Comparison of ENCODE assay signal across 8 cellular contexts in the genomic region with DNA sequence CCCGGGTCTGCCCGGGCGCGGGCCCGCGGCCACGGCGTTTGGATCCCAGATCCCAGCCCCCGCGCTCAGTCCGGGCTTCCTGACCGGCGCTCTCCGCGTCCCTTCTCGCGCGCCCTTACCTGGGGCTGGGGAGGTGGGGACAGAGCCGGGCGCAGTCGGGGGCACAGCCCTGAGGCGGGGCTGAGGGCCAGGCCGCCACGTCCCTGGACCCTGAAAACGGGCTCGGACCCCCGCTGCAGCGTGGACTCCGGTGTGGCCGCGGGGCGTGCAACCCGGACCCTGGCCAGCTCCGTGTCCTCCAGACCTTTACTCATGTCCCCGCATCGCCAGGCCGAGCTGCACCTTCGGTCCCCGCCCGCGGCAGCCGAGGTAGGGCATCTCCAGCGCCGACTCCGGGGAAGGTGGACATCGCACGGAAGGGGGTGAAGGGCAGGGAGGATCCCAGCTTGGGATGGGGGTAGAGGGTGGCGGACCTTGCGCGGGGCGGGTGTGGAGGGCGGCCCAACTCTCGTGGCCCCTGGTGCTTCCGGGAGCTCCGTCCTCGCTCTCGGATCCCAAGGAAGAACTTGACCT. TPM values are rescaled to one million over a fixed set of nuclear protein-coding genes. Genes with fewer than 3 reads are reported as not detected.
DNase-seq lines count a peak whose midpoint lies in the region; ATAC-seq and TF ChIP-seq lines count a peak whose summit lies in the region.

No MANE protein-coding gene starts in this region.

- H3K4me1 Mint-ChIP-seq in IgD-negative memory B cell (peaks cover 6 to 10% (median 9%) of the 10 kb centered on the region in 3 donors), nephron (peaks cover 7% of the 10 kb centered on the region)

- peaks cover 16% of the 10 kb centered on the region for H3K36me3 ChIP-seq in BE2C

- H3K4me3 Mint-ChIP-seq in IgD-negative memory B cell = peak overlapping the region; percentile 71 to 87 (median 80)
- H3K4me3 Mint-ChIP-seq in nephron = peak overlapping the region; percentile 68 to 78 (median 72)

- H3K9me3 Mint-ChIP-seq in IgD-negative memory B cell = no peaks in the 10 kb centered on the region
- no peaks in the 10 kb centered on the region for H3K9me3 Mint-ChIP-seq in nephron

- no peak overlapping the region for H3K27ac Mint-ChIP-seq in IgD-negative memory B cell
- H3K27ac Mint-ChIP-seq in nephron = no peak overlapping the region

- peaks cover 1% of the 10 kb centered on the region for H3K36me3 Mint-ChIP-seq in IgD-negative memory B cell
- H3K36me3 Mint-ChIP-seq in nephron (ENCODE audit: low read depth) = peaks cover 21% of the 10 kb centered on the region

- H3K4me1 ChIP-seq in BE2C = peaks cover 6% of the 10 kb centered on the region

- H3K27me3 Mint-ChIP-seq in IgD-negative memory B cell = peaks cover 15% of the 10 kb centered on the region
- H3K27me3 Mint-ChIP-seq in nephron (ENCODE audit: low read depth) = peaks cover 41% of the 10 kb centered on the region

- no peak for ATAC-seq in HG03457 (IDR thresholded peaks at IDR 0.05; ENCODE audit: unreplicated experiment)
- no peak for ATAC-seq in HG02623 (IDR thresholded peaks at IDR 0.05; ENCODE audit: unreplicated experiment)
- ATAC-seq in GM18519 (IDR thresholded peaks at IDR 0.05; ENCODE audit: low FRiP score, unreplicated experiment) = no peak

- peak overlapping the region; percentile 58 for H3K4me3 ChIP-seq in BE2C (ENCODE audit: low read depth, low read length)
- H3K4me3 ChIP-seq in epithelial cell of esophagus (ENCODE audit: low read length) = peak overlapping the region; percentile 53

- H3K27me3 ChIP-seq in BE2C = no peaks in the 10 kb centered on the region

- DNase-seq in BE2C = no peak
- DNase-seq in epithelial cell of esophagus (ENCODE audit: low read depth) = no peak
- DNase-seq in superior temporal gyrus (ENCODE audit: extremely low spot score) = no peak

- no peak for TF ChIP-seq CTCF in BE2C (IDR thresholded peaks at IDR 0.05; ENCODE audit: low read depth, low read length)
- TF ChIP-seq CTCF in epithelial cell of esophagus (IDR thresholded peaks at IDR 0.05; ENCODE audit: insufficient read depth, low read depth, low read length, missing control alignments) = no peak
- no peak for TF ChIP-seq CTCF in nephron (IDR thresholded peaks at IDR 0.05; ENCODE audit: unreplicated experiment in 3 of 3)

- H3K9me3 ChIP-seq in BE2C = no peaks in the 10 kb centered on the region

RNA-seq across cellular contexts. Expression of a gene that starts 9.9 kb away (rescaled TPM):
- 3.2 TPM for polyA plus RNA-seq in BE2C (2012; ENCODE audit: insufficient read depth, insufficient read length, low read depth)
- 2.3 TPM for polyA plus RNA-seq in IgD-negative memory B cell

RNA-seq across cellular contexts. Expression of a gene that starts 24.9 kb away (rescaled TPM):
- polyA plus RNA-seq in BE2C (2012; ENCODE audit: insufficient read depth, insufficient read length, low read depth) = 142 TPM
- polyA plus RNA-seq in IgD-negative memory B cell = 11.9 TPM

RNA-seq across cellular contexts. Expression of a gene that starts 40.0 kb away (rescaled TPM):
- 51.2 TPM for polyA plus RNA-seq in BE2C (2012; ENCODE audit: insufficient read depth, insufficient read length, low read depth)
- 47.2 TPM for polyA plus RNA-seq in IgD-negative memory B cell

RNA-seq across cellular contexts. Expression of a gene that starts 44.7 kb away (rescaled TPM):
- polyA plus RNA-seq in BE2C (2012; ENCODE audit: insufficient read depth, insufficient read length, low read depth) = 136 TPM
- 55.9 TPM for polyA plus RNA-seq in IgD-negative memory B cell

RNA-seq across cellular contexts. Expression of a gene that starts 57.8 kb away (rescaled TPM):
- polyA plus RNA-seq in BE2C (2012; ENCODE audit: insufficient read depth, insufficient read length, low read depth) = 11.2 TPM
- not detected for polyA plus RNA-seq in IgD-negative memory B cell
